In genomic region chr2:80429251-80429650, GRCh38 we compare ENCODE assay signal across 18 cellular contexts.
DNase-seq lines count a peak whose midpoint lies in the region; FAIRE-seq and TF ChIP-seq lines count a peak whose summit lies in the region.
"Had no signal": no experiment of that assay in that cellular context is flagged by ENCODE, and none has a peak within 500 bp of the region (broad histone marks: within the 10 kb centered on the region; RNA-seq: fewer than 3 reads in every experiment).

No MANE protein-coding gene starts in this region.

- in situ Hi-C loops in ACHN (cut with HindIII; ENCODE audit: low pct_ligation_motif_present, low pct_unique_long_range_greater_than_20kb, low sequenced_read_pairs) = no loop called here

- CTCF ChIA-PET in OCI-LY7 (lab: Charles Lee; ENCODE audit: unreplicated experiment) = no interaction called here

- H3K36me3 ChIP-seq in WERI-Rb-1 = no peaks in the 10 kb centered on the region
- no peaks in the 10 kb centered on the region for H3K36me3 ChIP-seq in kidney (ENCODE audit: control insufficient read depth in 1 of 2, insufficient read depth in 2 of 2, low read length in 2 of 2)
- H3K36me3 ChIP-seq in OCI-LY7 (ENCODE audit: insufficient read depth, low read length) = no peaks in the 10 kb centered on the region
- H3K36me3 ChIP-seq: SJSA1 had no signal

- no peak overlapping the region for H3K9ac ChIP-seq in kidney (ENCODE audit: low read length in 2 of 2)

- H3K79me2 ChIP-seq in OCI-LY7 (ENCODE audit: insufficient read depth, low read depth, low read length) = no peaks in the 10 kb centered on the region

- no peaks in the 10 kb centered on the region for H3K36me3 Mint-ChIP-seq in progenitor cell of endocrine pancreas (ENCODE audit: insufficient read depth)

- H3K27me3 ChIP-seq in WERI-Rb-1 (ENCODE audit: insufficient read depth, low read depth, severe bottlenecking) = no peaks in the 10 kb centered on the region
- H3K27me3 ChIP-seq: SJSA1 had no signal

- H3K4me1 Mint-ChIP-seq in progenitor cell of endocrine pancreas (ENCODE audit: low read depth) = peaks cover 22% of the 10 kb centered on the region

- intact Hi-C loops in kidney (cut with DNase I) (no loop called here), OCI-LY7 (cut with micrococcal nuclease; ENCODE audit: unreplicated experiment) (no loop called here)

- no peaks in the 10 kb centered on the region for H3K27me3 Mint-ChIP-seq in progenitor cell of endocrine pancreas

- H3K27ac ChIP-seq in WERI-Rb-1 (no peak overlapping the region), kidney (ENCODE audit: low read depth in 2 of 2, low read length in 2 of 2) (no peak overlapping the region), OCI-LY7 (ENCODE audit: low read depth, low read length, poor library complexity, severe bottlenecking) (no peak overlapping the region)
- H3K27ac ChIP-seq: 22Rv1, SJSA1 had no signal

- BruUV-seq in OCI-LY7 (replicated peaks; lab: Mats Ljungman, UMichigan) = no TSS peak

- no peak overlapping the region for H3K4me3 Mint-ChIP-seq in progenitor cell of endocrine pancreas (ENCODE audit: low read depth)

- POLR2A ChIA-PET in OCI-LY7 (lab: Charles Lee) = interaction anchor here (0.6 to 2.5 kb wide), 3 partner anchors 11 to 45 kb away, joined by 3 to 8 read pairs (median 4); no protein-coding TSS in a partner anchor

- peak; percentile 8 for FAIRE-seq in kidney (lab: Jason Lieb, UNC)

- H3K4me3 ChIP-seq in WERI-Rb-1 (ENCODE audit: low read depth, low read length) = no peak overlapping the region
- no peak overlapping the region for H3K4me3 ChIP-seq in kidney (ENCODE audit: low read length in 2 of 2)
- no peak overlapping the region for H3K4me3 ChIP-seq in OCI-LY7 (ENCODE audit: low read depth, low read length, poor library complexity, severe bottlenecking)
- H3K4me3 ChIP-seq: SJSA1 had no signal

- H3K4me2 ChIP-seq in OCI-LY7 (ENCODE audit: low read length) = no peak overlapping the region

- no peaks in the 10 kb centered on the region for H4K20me1 ChIP-seq in OCI-LY7 (ENCODE audit: insufficient read depth, low read length)

- no peaks in the 10 kb centered on the region for H3K9me2 ChIP-seq in OCI-LY7 (ENCODE audit: insufficient read depth, low read length)

- H3K27ac Mint-ChIP-seq in progenitor cell of endocrine pancreas = no peak overlapping the region

- TF ChIP-seq CTCF in WERI-Rb-1 (IDR thresholded peaks at IDR 0.05; ENCODE audit: low read depth, low read length) (0 out of 2 replicates have a peak, but pooled peaks have one; percentile 32), kidney (IDR thresholded peaks at IDR 0.05; ENCODE audit: borderline replicate concordance, extremely low read depth, insufficient read depth) (peak; percentile 20), OCI-LY7 (conservative IDR thresholded peaks at IDR 0.05; ENCODE audit: low read length) (no peak), progenitor cell of endocrine pancreas (IDR thresholded peaks at IDR 0.05; ENCODE audit: unreplicated experiment) (no peak)

- H3K4me1 ChIP-seq in kidney (ENCODE audit: control insufficient read depth in 1 of 2, insufficient read depth in 1 of 2, low read depth in 1 of 2, low read length in 2 of 2) (peaks cover 3 to 16% of the 10 kb centered on the region in 2 donors), OCI-LY7 (ENCODE audit: insufficient read depth, low read length, poor library complexity, severe bottlenecking) (no peaks in the 10 kb centered on the region)
- H3K4me1 ChIP-seq: SJSA1 had no signal

- DNase-seq in DMS 273 (lab: John Stamatoyannopoulos, UW; ENCODE audit: unreplicated experiment) = peak; percentile 1
- no peak for DNase-seq in DMS 273 treated with DMSO at 0.1 percent for 48 hours (lab: John Stamatoyannopoulos, UW)
- DNase-seq in WERI-Rb-1 = peak; percentile 37
- no peak for DNase-seq in kidney
- no peak for DNase-seq in ACHN
- DNase-seq in OCI-LY7 (ENCODE audit: low spot score) = no peak
- DNase-seq in NCI-H1105 (lab: John Stamatoyannopoulos, UW) = no peak
- no peak for DNase-seq in progenitor cell of endocrine pancreas (ENCODE audit: low spot score, unreplicated experiment)
- DNase-seq: GF-D8, GOT3, NCI-H1105 treated with DMSO at 0.1 percent for 48 hours, NCI-H1694, NCI-H2081 treated with DMSO at 0.1 percent for 48 hours, NCI-H446 treated with DMSO at 0.1 percent for 48 hours, NCI-H774, SW 1271 had no signal

- no peaks in the 10 kb centered on the region for H3K9me3 Mint-ChIP-seq in progenitor cell of endocrine pancreas (ENCODE audit: low read depth)

- H2AFZ ChIP-seq in OCI-LY7 (ENCODE audit: low read length) = no peak overlapping the region

- H3K9me3 ChIP-seq in WERI-Rb-1 (ENCODE audit: severe bottlenecking) = no peaks in the 10 kb centered on the region
- no peaks in the 10 kb centered on the region for H3K9me3 ChIP-seq in kidney (ENCODE audit: control insufficient read depth in 1 of 2, low read length in 2 of 2)
- no peaks in the 10 kb centered on the region for H3K9me3 ChIP-seq in OCI-LY7 (ENCODE audit: low read length)
- H3K9me3 ChIP-seq: SJSA1 had no signal

Comparison
In these comparisons a context has a peak if more than half of its experiments do, and no peak if none do; other contexts are left out.
1. DNase-seq: peak in DMS 273 (single experiment) and WERI-Rb-1 (single experiment); none in DMS 273 treated with DMSO at 0.1 percent for 48 hours (single experiment), kidney (single experiment), ACHN (single experiment), OCI-LY7 (single experiment), NCI-H1105 (single experiment) and progenitor cell of endocrine pancreas (single experiment).
2. CTCF ChIP-seq: peak in WERI-Rb-1 (single experiment) and kidney (single experiment); none in OCI-LY7 (single experiment) and progenitor cell of endocrine pancreas (single experiment).